8 cellular contexts compared by ENCODE assay signal in the genomic region with DNA sequence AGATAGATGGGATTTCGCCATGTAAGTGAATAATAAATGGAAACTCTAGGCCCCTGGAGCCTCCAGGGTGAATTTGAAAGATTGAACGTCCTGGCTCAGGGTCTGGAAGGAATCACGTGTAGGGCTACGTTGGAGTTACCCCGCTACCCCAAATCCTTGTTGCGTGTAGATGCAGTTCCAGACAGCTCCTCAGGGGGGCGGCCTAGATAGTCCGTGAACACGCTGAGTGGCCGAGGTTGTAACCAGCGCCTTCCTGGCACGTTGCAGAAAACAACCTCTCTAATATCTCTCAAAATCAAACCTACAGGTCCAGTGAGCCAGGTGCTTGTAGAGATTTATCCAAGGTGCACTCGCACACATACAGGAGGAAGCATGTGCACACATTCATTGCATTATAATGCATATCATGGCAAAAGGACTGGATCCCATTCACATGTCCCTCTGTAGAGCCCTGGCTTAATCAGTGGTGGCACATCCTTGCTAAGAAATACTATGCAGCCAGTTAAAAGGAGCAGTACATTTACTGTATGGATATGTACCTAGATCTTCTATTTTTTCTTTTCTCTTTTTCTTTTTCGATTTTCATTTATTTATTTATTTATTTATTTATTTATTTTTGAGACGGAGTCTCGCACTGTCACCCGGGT. TPM values are rescaled to one million over a fixed set of nuclear protein-coding genes. Genes with fewer than 3 reads are reported as not detected.
DNase-seq lines count a peak whose midpoint lies in the region; ATAC-seq and TF ChIP-seq lines count a peak whose summit lies in the region.

No MANE protein-coding gene starts in this region.

- in situ Hi-C loops in Panc1 (cut with HindIII; ENCODE audit: low pct_unique_long_range_greater_than_20kb, low sequenced_read_pairs), result no loop called here

- TF ChIP-seq CTCF in Panc1 (IDR thresholded peaks at IDR 0.05), result peak; percentile 86
- peak; percentile 30 to 55 (median 43) for TF ChIP-seq CTCF in ovary (IDR thresholded peaks at IDR 0.05)
- TF ChIP-seq CTCF in tibial nerve (IDR thresholded peaks at IDR 0.05), result peak; percentile 66 to 80 (median 72)

- peaks cover 27% of the 10 kb centered on the region for H3K4me1 Mint-ChIP-seq in activated T-cell treated with anti-CD3 and anti-CD28 coated beads, Interleukin-2, amount 50 U/mL, for 4 hours (ENCODE audit: low read depth)

- H3K36me3 Mint-ChIP-seq in activated T-cell treated with anti-CD3 and anti-CD28 coated beads, Interleukin-2, amount 50 U/mL, for 4 hours (ENCODE audit: insufficient read depth), result peaks cover 2% of the 10 kb centered on the region

- DNase-seq in SIG-M5 treated with dmso at 0.1 percent for 504 hours (lab: John Stamatoyannopoulos, UW; ENCODE audit: unreplicated experiment), result peak; percentile 23
- no peak for DNase-seq in SIG-M5 (lab: John Stamatoyannopoulos, UW)
- DNase-seq in Panc1 (ENCODE audit: low read depth, low spot score), result no peak
- DNase-seq in activated T-cell treated with anti-CD3 and anti-CD28 coated beads, Interleukin-2, amount 50 U/mL, for 4 hours, result peak; percentile 82
- peak; percentile 39 for DNase-seq in fibroblast of the conjunctiva (ENCODE audit: low read depth)
- peak; percentile 49 to 82 (median 70) for DNase-seq in ovary
- DNase-seq in tibial nerve (ENCODE audit: low spot score in 2 of 2), result peak; percentile 64 to 81

- H3K27me3 ChIP-seq in Panc1 (ENCODE audit: control insufficient read depth, insufficient read depth, low read length) (no peaks in the 10 kb centered on the region), ovary (no peaks in the 10 kb centered on the region), tibial nerve (peaks cover 0 to 24% of the 10 kb centered on the region in 2 donors)

- H3K9me3 ChIP-seq in Panc1 (ENCODE audit: control insufficient read depth, insufficient read depth, low read depth, low read length) (no peaks in the 10 kb centered on the region), ovary (no peaks in the 10 kb centered on the region), tibial nerve (no peaks in the 10 kb centered on the region)

- H3K9me3 Mint-ChIP-seq in activated T-cell treated with anti-CD3 and anti-CD28 coated beads, Interleukin-2, amount 50 U/mL, for 4 hours, result no peaks in the 10 kb centered on the region

- no peaks in the 10 kb centered on the region for H3K27me3 Mint-ChIP-seq in activated T-cell treated with anti-CD3 and anti-CD28 coated beads, Interleukin-2, amount 50 U/mL, for 4 hours (ENCODE audit: low read depth)

- no peak overlapping the region for H3K27ac ChIP-seq in Panc1 (ENCODE audit: low read length)
- H3K27ac ChIP-seq in ovary, result no peak overlapping the region
- no peak overlapping the region for H3K27ac ChIP-seq in tibial nerve

- CTCF ChIA-PET in Panc1 (lab: Charles Lee), result interaction anchor here (0.6 to 0.7 kb wide), 2 partner anchors 45 to 190 kb away, joined by 3 to 7 read pairs; no protein-coding TSS in a partner anchor

- 0 out of 2 replicates have a peak, but pooled peaks have one; percentile 10 for ATAC-seq in Panc1
- ATAC-seq in activated T-cell treated with anti-CD3 and anti-CD28 coated beads, Interleukin-2, amount 50 U/mL, for 4 hours, result peak in 1 of 2 donors; percentile 19
- no peak for ATAC-seq in HG02840 (IDR thresholded peaks at IDR 0.05; ENCODE audit: low FRiP score, unreplicated experiment)

- TF ChIP-seq POLR2A in ovary (IDR thresholded peaks at IDR 0.05) (no peak), tibial nerve (IDR thresholded peaks at IDR 0.05) (no peak)

- intact Hi-C loops in Panc1 (cut with micrococcal nuclease; ENCODE audit: unreplicated experiment) (no loop called here), ovary (cut with DNase I) (no loop called here)

- no TSS peak for BruUV-seq in Panc1 (replicated peaks; lab: Mats Ljungman, UMichigan)

- H3K4me3 ChIP-seq in Panc1 (ENCODE audit: low read depth in 2 of 2, low read length in 2 of 2) (no peak overlapping the region), ovary (no peak overlapping the region), tibial nerve (no peak overlapping the region)

- POLR2A ChIA-PET in Panc1 (lab: Charles Lee), result no interaction called here

- TF ChIP-seq EP300 in ovary (IDR thresholded peaks at IDR 0.05) (no peak), tibial nerve (IDR thresholded peaks at IDR 0.05) (no peak)

- H3K4me1 ChIP-seq in Panc1 (ENCODE audit: control insufficient read depth, insufficient read depth, low read length) (no peaks in the 10 kb centered on the region; the same call in 1 of the 2 replicates), ovary (ENCODE audit: insufficient read depth) (no peaks in the 10 kb centered on the region), tibial nerve (peaks cover 0 to 28% (median 9%) of the 10 kb centered on the region in 4 donors)

- H3K36me3 ChIP-seq in Panc1 (ENCODE audit: control insufficient read depth, insufficient read depth, low read length), result no peaks in the 10 kb centered on the region; the same call in 1 of the 2 replicates
- H3K36me3 ChIP-seq in ovary, result no peaks in the 10 kb centered on the region
- no peaks in the 10 kb centered on the region for H3K36me3 ChIP-seq in tibial nerve

- no peak overlapping the region for H3K4me3 Mint-ChIP-seq in activated T-cell treated with anti-CD3 and anti-CD28 coated beads, Interleukin-2, amount 50 U/mL, for 4 hours

- 25 to 30% (median 27%) methylated on average over 17 of the region's 17 CpGs for WGBS in ovary, 3 donors
- WGBS in tibial nerve, 2 donors, result 31 to 33% methylated on average over 17 of the region's 17 CpGs

RNA-seq across cellular contexts. Expression of gene KEAP1, which starts 2.5 kb away (rescaled TPM):
- total RNA-seq in Panc1 (2021; ENCODE audit: unreplicated experiment), result 102 TPM
- polyA plus RNA-seq in Panc1 (2012; ENCODE audit: insufficient read length), result 153 TPM
- 10 to 100 TPM; 89.9 to 98.7 (median 92.9) TPM for total RNA-seq in activated T-cell treated with anti-CD3 and anti-CD28 coated beads, Interleukin-2, amount 50 U/mL, for 4 hours
- 10 to 100 TPM; 29.6 to 61.7 (median 51.7) TPM for total RNA-seq in ovary
- polyA plus RNA-seq in ovary, result 10 to 100 TPM; 38.5 to 40.4 TPM
- total RNA-seq in tibial nerve, result 10 to 100 TPM; 45.4 to 52.4 (median 50.7) TPM

RNA-seq across cellular contexts. Expression of gene S1PR5, which starts 11.5 kb away (rescaled TPM):
- total RNA-seq in Panc1 (2021; ENCODE audit: unreplicated experiment), result 3.4 TPM
- 3.9 TPM for polyA plus RNA-seq in Panc1 (2012; ENCODE audit: insufficient read length)
- under 1 TPM; 0.15 to 0.27 (median 0.24) TPM for total RNA-seq in activated T-cell treated with anti-CD3 and anti-CD28 coated beads, Interleukin-2, amount 50 U/mL, for 4 hours
- under 1 TPM in 6 of 7 donors, not detected in 1; 0.12 to 0.57 (median 0.32) TPM for total RNA-seq in ovary
- 1 to 10 TPM in 1 of 2 donors, under 1 TPM in 1; 0.33 to 1.4 TPM for polyA plus RNA-seq in ovary
- under 1 TPM in 1 of 4 donors, not detected in 3; 0.84 TPM for total RNA-seq in tibial nerve

RNA-seq across cellular contexts. Expression of gene ATG4D, which starts 38.0 kb away (rescaled TPM):
- 28.0 TPM for total RNA-seq in Panc1 (2021; ENCODE audit: unreplicated experiment)
- 38.6 TPM for polyA plus RNA-seq in Panc1 (2012; ENCODE audit: insufficient read length)
- total RNA-seq in activated T-cell treated with anti-CD3 and anti-CD28 coated beads, Interleukin-2, amount 50 U/mL, for 4 hours, result 10 to 100 TPM; 36.3 to 47.1 (median 39.9) TPM
- total RNA-seq in ovary, result 10 to 100 TPM; 13.9 to 26.9 (median 24.1) TPM
- 10 to 100 TPM in 1 of 2 donors, 1 to 10 TPM in 1; 3.1 to 20.8 TPM for polyA plus RNA-seq in ovary
- 10 to 100 TPM; 11.5 to 27.8 (median 17.8) TPM for total RNA-seq in tibial nerve

Comparison
In these comparisons a context has a peak if more than half of its experiments do, and no peak if none do; other contexts are left out.
1. DNase-seq: peak in SIG-M5 treated with dmso at 0.1 percent for 504 hours (single experiment), activated T-cell treated with anti-CD3 and anti-CD28 coated beads, Interleukin-2, amount 50 U/mL, for 4 hours (single experiment), fibroblast of the conjunctiva (single experiment), ovary (5 of 5) and tibial nerve (2 of 2); none in SIG-M5 (single experiment) and Panc1 (single experiment).
2. Peak in every context shown above with its lines, with median percentiles within 50 percentile points of each other: CTCF ChIP-seq.